ENCODE assay signal across 8 cellular contexts in genomic region chr1:1658583-1659549, GRCh38. TPM values are rescaled to one million over a fixed set of nuclear protein-coding genes. Genes with fewer than 3 reads are reported as not detected.
DNase-seq lines count a peak whose midpoint lies in the region; ATAC-seq and TF ChIP-seq lines count a peak whose summit lies in the region.
"Not testable (repeated sequence)": the region's sequence is repeated elsewhere in the genome, so short reads cannot be mapped to it uniquely, and the experiment has no call there.

CDK11B (minus strand) TSS chr1:1659004; CDS start chr1:1657485, 1,519 bp downstream.

- intact Hi-C loops in T-helper 2 cell treated with Interferon-gamma antibody and Interleukin-4, amounts not matched to agents 100 ng/mL and 5 ng/mL, for 36 hours (cut with micrococcal nuclease); vagina (cut with DNase I): not testable (repeated sequence)

- not testable (repeated sequence) for TF ChIP-seq POLR2A in vagina (IDR thresholded peaks at IDR 0.05)

- not testable (repeated sequence) for H3K27me3 ChIP-seq in right atrium auricular region, vagina

- H3K4me3 ChIP-seq in right atrium auricular region (peak within 1 kb of the TSS; percentile 64 to 68), vagina (peak within 1 kb of the TSS; percentile 50 to 71)

- H3K9me3 ChIP-seq in right atrium auricular region, vagina: not testable (repeated sequence)

- peak within 1 kb of the TSS; percentile 89 to 97 for H3K27ac ChIP-seq in right atrium auricular region
- peak within 1 kb of the TSS; percentile 84 for H3K27ac ChIP-seq in vagina

- DNase-seq in NCI-H187 treated with DMSO at 0.1 percent for 48 hours (lab: John Stamatoyannopoulos, UW) (peak; percentile 52), anterior cingulate cortex (lab: John Stamatoyannopoulos, UW) (peak; percentile 64 to 96 (median 90)), right atrium auricular region (ENCODE audit: low spot score) (peak; percentile 93), putamen (ENCODE audit: low spot score) (peak; percentile 93), vagina (ENCODE audit: extremely low spot score in 2 of 2) (peak in 1 of 2 donors; percentile 93)

- ATAC-seq in GM18502 (IDR thresholded peaks at IDR 0.05; ENCODE audit: poor library complexity, unreplicated experiment) (peak; percentile 78), HG02970 (IDR thresholded peaks at IDR 0.05; ENCODE audit: low FRiP score, unreplicated experiment) (peak; percentile 89)

- TF ChIP-seq CTCF in right atrium auricular region (IDR thresholded peaks at IDR 0.05), result peak in 1 of 2 donors; percentile 48
- TF ChIP-seq CTCF in vagina (IDR thresholded peaks at IDR 0.05), result peak in 1 of 3 experiments; percentile 39

- H3K4me1 ChIP-seq in right atrium auricular region (peaks cover 0 to 10% of the 10 kb centered on the region in 2 donors), vagina (peaks cover 21% of the 10 kb centered on the region)

- H3K36me3 ChIP-seq in right atrium auricular region, result peaks cover 29% of the 10 kb centered on the region
- peaks cover 0 to 30% of the 10 kb centered on the region in 2 donors for H3K36me3 ChIP-seq in vagina

RNA-seq across cellular contexts. Expression of gene CDK11B, which starts in this region (rescaled TPM):
- 34.9 and 35.6 TPM in 2 replicates for total RNA-seq in T-helper 2 cell treated with Interferon-gamma antibody and Interleukin-4, amounts not matched to agents 100 ng/mL and 5 ng/mL, for 36 hours
- 10 to 100 TPM; 16.2 to 19.7 TPM for total RNA-seq in right atrium auricular region
- total RNA-seq in vagina, result 16.5 TPM
